In the genomic region with DNA sequence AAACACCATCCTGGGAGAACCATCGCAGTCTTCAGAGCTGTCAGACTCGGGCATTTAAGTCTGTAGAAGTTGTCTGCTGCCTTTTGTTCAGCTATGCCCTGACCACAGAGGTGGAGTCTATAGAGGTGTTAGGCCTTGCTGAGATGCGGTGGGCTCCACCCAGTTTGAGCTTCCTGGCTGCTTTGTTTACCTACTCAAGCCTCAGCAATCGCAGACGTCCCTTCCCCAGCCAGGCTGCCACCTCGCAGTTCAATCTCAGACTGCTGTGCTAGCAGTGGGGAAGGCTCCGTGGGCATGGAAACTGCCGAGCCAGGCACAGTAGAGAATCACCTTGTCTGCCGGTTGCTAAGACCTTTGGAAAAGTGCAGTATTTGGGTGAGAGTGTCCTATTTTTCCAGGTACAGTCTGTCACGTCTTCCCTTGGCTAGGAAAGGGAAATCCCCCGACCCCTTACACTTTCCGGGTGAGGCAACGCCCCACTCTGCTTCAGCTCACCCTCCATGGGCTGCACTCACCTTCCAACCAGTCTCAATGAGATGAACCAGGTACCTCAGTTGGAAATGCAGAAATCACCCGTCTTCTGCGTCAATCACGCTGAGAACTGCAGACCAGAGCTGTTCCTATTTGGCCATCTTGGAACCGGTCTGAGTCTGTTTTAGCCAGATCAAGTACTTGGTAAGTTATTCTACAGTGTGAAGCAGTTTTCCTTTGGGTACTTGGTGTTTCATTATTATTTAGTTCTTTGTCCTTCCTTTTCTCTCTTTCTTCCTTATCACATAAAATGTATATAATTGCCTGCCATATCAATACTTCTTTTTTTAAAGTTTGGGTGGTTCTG, we compare ENCODE assay signal across 13 cellular contexts.
DNase-seq lines count a peak whose midpoint lies in the region; ATAC-seq and TF ChIP-seq lines count a peak whose summit lies in the region.
"Had no signal": no experiment of that assay in that cellular context is flagged by ENCODE, and none has a peak within 500 bp of the region (broad histone marks: within the 10 kb centered on the region; RNA-seq: fewer than 3 reads in every experiment).

No MANE protein-coding gene starts in this region.

- peaks cover 19% of the 10 kb centered on the region for H3K4me1 ChIP-seq in effector memory CD4-positive, alpha-beta T cell (ENCODE audit: control insufficient read depth, insufficient read depth, low read length, poor library complexity, severe bottlenecking)
- H3K4me1 ChIP-seq in heart left ventricle, result peaks cover 0 to 24% (median 0%) of the 10 kb centered on the region in 12 donors

- H3K4me1 Mint-ChIP-seq in T-cell, result peaks cover 56 to 63% (median 63%) of the 10 kb centered on the region in 3 donors

- CTCF ChIA-PET in T-cell (lab: Charles Lee), result interaction anchor here (0.5 to 2.1 kb wide), 7 partner anchors 14 to 48 kb away, joined by 3 to 8 read pairs (median 4); no protein-coding TSS in a partner anchor

- H3K4me3 ChIP-seq in effector memory CD4-positive, alpha-beta T cell (ENCODE audit: insufficient read depth, low read depth, low read length, poor library complexity, severe bottlenecking), result peak overlapping the region; percentile 59
- H3K4me3 ChIP-seq in heart left ventricle, result peak overlapping the region in 2 of 12 donors; percentile 9 to 40
- H3K4me3 ChIP-seq: SK-N-MC had no signal

- peak; percentile 61 to 89 (median 78) for DNase-seq in T-cell
- DNase-seq in activated CD8-positive, alpha-beta memory T cell treated with anti-CD3 and anti-CD28 coated beads for 24 hours, result peak; percentile 69
- DNase-seq in effector memory CD4-positive, alpha-beta T cell, result peak; percentile 64 to 80 (median 78)
- peak; percentile 47 for DNase-seq in stimulated activated CD8-positive, alpha-beta memory T cell treated with anti-CD3 and anti-CD28 coated beads, Interleukin-4, amount 100 ng/mL, for 48 hours
- no peak for DNase-seq in GF-D8 (lab: John Stamatoyannopoulos, UW)
- no peak for DNase-seq in cerebellum (ENCODE audit: low spot score)
- DNase-seq in nucleus accumbens (lab: John Stamatoyannopoulos, UW), result no peak
- DNase-seq in heart left ventricle, result no peak
- DNase-seq: anterior cingulate cortex, DMS153 had no signal

- H3K36me3 ChIP-seq in effector memory CD4-positive, alpha-beta T cell (ENCODE audit: control insufficient read depth, insufficient read depth, low read length), result peaks cover 6% of the 10 kb centered on the region
- H3K36me3 ChIP-seq in heart left ventricle, result no peaks in the 10 kb centered on the region

- peak overlapping the region; percentile 95 to 100 for H3K27ac Mint-ChIP-seq in T-cell
- H3K27ac Mint-ChIP-seq: progenitor cell of endocrine pancreas had no signal

- H3K9me3 Mint-ChIP-seq in T-cell, result peaks cover 7 to 50% (median 21%) of the 10 kb centered on the region in 3 donors

- no peak for TF ChIP-seq CTCF in heart left ventricle (IDR thresholded peaks at IDR 0.05)

- intact Hi-C loops in heart left ventricle (cut with DNase I), result no loop called here

- no peaks in the 10 kb centered on the region for H3K27me3 ChIP-seq in effector memory CD4-positive, alpha-beta T cell (replicated peaks; ENCODE audit: control insufficient read depth, insufficient read depth, low read length, poor library complexity, severe bottlenecking)
- no peaks in the 10 kb centered on the region for H3K27me3 ChIP-seq in heart left ventricle

- H3K27ac ChIP-seq in effector memory CD4-positive, alpha-beta T cell (ENCODE audit: insufficient read depth, low read length, poor library complexity, severe bottlenecking), result peak overlapping the region; percentile 85
- H3K27ac ChIP-seq in heart left ventricle, result peak overlapping the region in 1 of 12 donors; percentile 68
- H3K27ac ChIP-seq: SK-N-MC had no signal

- H3K4me3 Mint-ChIP-seq in T-cell, result peak overlapping the region; percentile 84 to 95 (median 90)

- 90 to 95% (median 93%) methylated on average over 17 of the region's 17 CpGs for WGBS in heart left ventricle, 4 donors

- H3K27me3 Mint-ChIP-seq in T-cell, result no peaks in the 10 kb centered on the region
- H3K27me3 Mint-ChIP-seq: progenitor cell of endocrine pancreas had no signal

- no peaks in the 10 kb centered on the region for H3K9me3 ChIP-seq in effector memory CD4-positive, alpha-beta T cell (ENCODE audit: control insufficient read depth, low read length)
- H3K9me3 ChIP-seq in heart left ventricle, result peaks cover 0 to 8% (median 0%) of the 10 kb centered on the region in 12 donors

- no peak for TF ChIP-seq POLR2A in heart left ventricle (IDR thresholded peaks at IDR 0.05)

- peak; percentile 93 to 96 (median 95) for ATAC-seq in T-cell (replicated peaks in 1 of 4)
- ATAC-seq in heart left ventricle, result no peak
- ATAC-seq: left colon had no signal

- peaks cover 57% of the 10 kb centered on the region for H3K36me3 Mint-ChIP-seq in T-cell

- POLR2A ChIA-PET in T-cell (lab: Charles Lee), result interaction anchor here (0.5 to 2.2 kb wide), 9 partner anchors 10 to 134 kb away, joined by 4 to 9 read pairs (median 5); no protein-coding TSS in a partner anchor

Comparison
In these comparisons a context has a peak if more than half of its experiments do, and no peak if none do; other contexts are left out.
1. ATAC-seq: peak in T-cell (4 of 4); none in heart left ventricle (0 of 4).
2. DNase-seq: peak in T-cell (34 of 34), activated CD8-positive, alpha-beta memory T cell treated with anti-CD3 and anti-CD28 coated beads for 24 hours (single experiment), effector memory CD4-positive, alpha-beta T cell (3 of 3) and stimulated activated CD8-positive, alpha-beta memory T cell treated with anti-CD3 and anti-CD28 coated beads, Interleukin-4, amount 100 ng/mL, for 48 hours (single experiment); none in GF-D8 (single experiment), cerebellum (single experiment), nucleus accumbens (0 of 56) and heart left ventricle (0 of 5).